Comparison of ENCODE assay signal across 10 cellular contexts in the genomic region with DNA sequence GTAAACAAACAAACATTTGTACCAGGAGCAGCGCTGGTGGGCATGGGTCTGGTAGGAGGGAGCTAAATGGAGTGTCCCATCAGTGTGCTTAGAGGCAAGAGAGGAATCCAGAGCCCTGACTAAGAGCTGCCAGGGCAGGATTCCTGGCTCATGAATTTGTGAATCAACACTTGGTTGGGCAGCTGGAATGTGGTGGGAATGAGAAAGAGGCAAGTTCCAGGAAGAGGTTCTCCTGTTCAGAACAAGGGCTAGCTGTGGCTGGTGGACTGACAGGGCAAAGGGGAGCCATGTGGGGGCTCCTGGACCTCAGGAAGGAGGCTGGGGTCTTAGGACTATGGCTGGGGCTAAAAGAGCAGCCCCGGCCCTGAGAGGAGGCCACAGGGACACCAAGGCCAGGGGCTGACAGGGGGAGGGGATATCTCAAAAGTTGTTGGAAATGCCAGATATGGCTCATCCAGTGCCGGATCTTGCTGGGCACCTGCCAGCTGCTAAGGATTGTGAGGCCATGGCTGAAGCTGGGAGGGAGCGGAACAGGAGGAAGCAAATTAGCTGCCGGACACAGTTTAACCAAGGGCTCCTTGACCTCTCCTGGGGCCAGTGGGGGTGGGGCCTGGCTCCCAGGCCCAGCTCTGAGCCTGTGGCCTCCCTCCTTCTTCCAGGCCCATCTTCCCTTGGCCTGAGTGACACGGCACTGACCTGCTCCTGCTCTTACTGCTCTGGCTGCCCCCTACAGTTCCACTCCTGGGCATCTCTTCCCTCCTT. TPM values are rescaled to one million over a fixed set of nuclear protein-coding genes. Genes with fewer than 3 reads are reported as not detected.
DNase-seq lines count a peak whose midpoint lies in the region; ATAC-seq and TF ChIP-seq lines count a peak whose summit lies in the region.
"Had no signal": no experiment of that assay in that cellular context is flagged by ENCODE, and none has a peak within 500 bp of the region (broad histone marks: within the 10 kb centered on the region; RNA-seq: fewer than 3 reads in every experiment).

No MANE protein-coding gene starts in this region.

- H3K27me3 ChIP-seq in ACC112 (ENCODE audit: insufficient read depth, low read length): no peaks in the 10 kb centered on the region
- peaks cover 2% of the 10 kb centered on the region for H3K27me3 ChIP-seq in endodermal cell (ENCODE audit: control insufficient read depth, insufficient read depth, low read length, poor library complexity, severe bottlenecking)
- H3K27me3 ChIP-seq in effector memory CD4-positive, alpha-beta T cell (replicated peaks; ENCODE audit: control insufficient read depth, insufficient read depth, low read length, poor library complexity, severe bottlenecking): no peaks in the 10 kb centered on the region

- no peaks in the 10 kb centered on the region for H3K79me2 ChIP-seq in ACC112 (ENCODE audit: control insufficient read depth, insufficient read depth, low read length, unreplicated experiment)

- no peaks in the 10 kb centered on the region for H3K9me3 Mint-ChIP-seq in endodermal cell

- H3K4me1 Mint-ChIP-seq in endodermal cell: no peaks in the 10 kb centered on the region
- H3K4me1 Mint-ChIP-seq: CD4-positive, CD25-positive, alpha-beta regulatory T cell had no signal

- H3K9ac ChIP-seq in endodermal cell (ENCODE audit: extremely low read depth, low read length, poor library complexity, severe bottlenecking): no peak overlapping the region

- H3K9me3 ChIP-seq in endodermal cell (ENCODE audit: control insufficient read depth, low read length) (no peaks in the 10 kb centered on the region), mesodermal cell (ENCODE audit: control insufficient read depth, low read length) (no peaks in the 10 kb centered on the region)
- H3K9me3 ChIP-seq in effector memory CD4-positive, alpha-beta T cell (ENCODE audit: control insufficient read depth, low read length): no peaks in the 10 kb centered on the region

- H3K4me3 ChIP-seq in ACC112 (ENCODE audit: low read depth, low read length) (no peak overlapping the region), endodermal cell (ENCODE audit: low read length) (no peak overlapping the region), mesodermal cell (ENCODE audit: extremely low read depth, insufficient read depth, low read length, poor library complexity, severe bottlenecking) (no peak overlapping the region)
- H3K4me3 ChIP-seq in effector memory CD4-positive, alpha-beta T cell (ENCODE audit: insufficient read depth, low read depth, low read length, poor library complexity, severe bottlenecking): no peak overlapping the region

- H3K27me3 Mint-ChIP-seq in endodermal cell (ENCODE audit: insufficient read depth): peaks cover 1% of the 10 kb centered on the region

- DNase-seq in NCI-H446 (lab: John Stamatoyannopoulos, UW): peak; percentile 27 to 69
- DNase-seq in endodermal cell: peak; percentile 58
- DNase-seq in effector memory CD4-positive, alpha-beta T cell: no peak
- no peak for DNase-seq in HuH-7.5 (ENCODE audit: low spot score)
- DNase-seq: CD4-positive, CD25-positive, alpha-beta regulatory T cell; NCI-H1417 treated with DMSO at 0.1 percent for 48 hours had no signal

- peak overlapping the region; percentile 58 for H3K27ac Mint-ChIP-seq in endodermal cell

- WGBS in endodermal cell (ENCODE audit: insufficient coverage in 1 of 2, insufficient read length in 1 of 2), 2 experiments: 91 to 100% methylated on average over 2 to 6 of the region's 6 CpGs
- 87 to 93% methylated on average over 4 to 5 of the region's 6 CpGs for WGBS in mesodermal cell (ENCODE audit: insufficient coverage in 2 of 2), 2 experiments

- H2AFZ ChIP-seq in ACC112 (ENCODE audit: low read length, unreplicated experiment): peak overlapping the region; percentile 23

- peaks cover 18% of the 10 kb centered on the region for H3K4me1 ChIP-seq in ACC112 (ENCODE audit: control insufficient read depth, insufficient read depth, low read length, unreplicated experiment)
- no peaks in the 10 kb centered on the region for H3K4me1 ChIP-seq in endodermal cell (ENCODE audit: control insufficient read depth, insufficient read depth, low read length)
- H3K4me1 ChIP-seq in mesodermal cell (ENCODE audit: control insufficient read depth, insufficient read depth, low read length, poor library complexity, severe bottlenecking): peaks cover 10% of the 10 kb centered on the region
- H3K4me1 ChIP-seq in effector memory CD4-positive, alpha-beta T cell (ENCODE audit: control insufficient read depth, insufficient read depth, low read length, poor library complexity, severe bottlenecking): no peaks in the 10 kb centered on the region

- no peak overlapping the region for H3K4me3 Mint-ChIP-seq in endodermal cell
- H3K4me3 Mint-ChIP-seq: CD4-positive, CD25-positive, alpha-beta regulatory T cell had no signal

- no peaks in the 10 kb centered on the region for H3K36me3 Mint-ChIP-seq in endodermal cell (ENCODE audit: low read depth)
- H3K36me3 Mint-ChIP-seq: CD4-positive, CD25-positive, alpha-beta regulatory T cell had no signal

- peak overlapping the region; percentile 93 for H3K27ac ChIP-seq in ACC112 (ENCODE audit: low read depth, low read length)
- peak overlapping the region; percentile 66 for H3K27ac ChIP-seq in endodermal cell (ENCODE audit: low read depth, low read length)
- H3K27ac ChIP-seq in mesodermal cell (ENCODE audit: low read depth, low read length, severe bottlenecking): peak overlapping the region; percentile 92
- no peak overlapping the region for H3K27ac ChIP-seq in effector memory CD4-positive, alpha-beta T cell (ENCODE audit: insufficient read depth, low read length, poor library complexity, severe bottlenecking)

- H3K36me3 ChIP-seq in ACC112 (ENCODE audit: insufficient read depth, low read length) (no peaks in the 10 kb centered on the region), endodermal cell (ENCODE audit: control insufficient read depth, insufficient read depth, low read length) (no peaks in the 10 kb centered on the region), mesodermal cell (ENCODE audit: control insufficient read depth, insufficient read depth, low read length) (no peaks in the 10 kb centered on the region)
- H3K36me3 ChIP-seq in effector memory CD4-positive, alpha-beta T cell (ENCODE audit: control insufficient read depth, insufficient read depth, low read length): no peaks in the 10 kb centered on the region

- TF ChIP-seq CTCF in endodermal cell (conservative IDR thresholded peaks at IDR 0.05): no peak

- ATAC-seq in HG03432 (IDR thresholded peaks at IDR 0.05; ENCODE audit: unreplicated experiment) (no peak), GM18519 (IDR thresholded peaks at IDR 0.05; ENCODE audit: low FRiP score, unreplicated experiment) (no peak)

RNA-seq across cellular contexts. Expression of a gene that starts 14.6 kb away (rescaled TPM):
- total RNA-seq in endodermal cell: under 1 TPM; 0.31 to 0.37 TPM
- polyA plus RNA-seq in endodermal cell (2013, experiment 1 of 2): 0.11 TPM
- polyA plus RNA-seq in endodermal cell (2013, experiment 2 of 2): not detected
- 2.8 TPM for polyA plus RNA-seq in mesodermal cell (2013, experiment 1 of 2)
- polyA plus RNA-seq in mesodermal cell (2013, experiment 2 of 2): 3.0 TPM
- total RNA-seq: CD4-positive, CD25-positive, alpha-beta regulatory T cell had no signal
- polyA plus RNA-seq: CD4-positive, CD25-positive, alpha-beta regulatory T cell had no signal

RNA-seq across cellular contexts. Expression of a gene that starts 39.4 kb away (rescaled TPM):
- total RNA-seq in endodermal cell: under 1 TPM; 0.60 to 0.62 TPM
- 0.25 TPM for polyA plus RNA-seq in endodermal cell (2013, experiment 1 of 2)
- 0.54 TPM for polyA plus RNA-seq in endodermal cell (2013, experiment 2 of 2)
- 0.11 TPM for polyA plus RNA-seq in mesodermal cell (2013, experiment 1 of 2)
- polyA plus RNA-seq in mesodermal cell (2013, experiment 2 of 2): 0.20 TPM
- total RNA-seq: CD4-positive, CD25-positive, alpha-beta regulatory T cell had no signal
- polyA plus RNA-seq: CD4-positive, CD25-positive, alpha-beta regulatory T cell had no signal

RNA-seq across cellular contexts. Expression of a gene that starts 50.6 kb away (rescaled TPM):
- 10 to 100 TPM; 31.0 to 39.0 TPM for total RNA-seq in endodermal cell
- 52.4 TPM for polyA plus RNA-seq in endodermal cell (2013, experiment 1 of 2)
- polyA plus RNA-seq in endodermal cell (2013, experiment 2 of 2): 45.3 TPM
- 83.9 TPM for polyA plus RNA-seq in mesodermal cell (2013, experiment 1 of 2)
- 71.8 TPM for polyA plus RNA-seq in mesodermal cell (2013, experiment 2 of 2)
- polyA plus RNA-seq: CD4-positive, CD25-positive, alpha-beta regulatory T cell had no signal

Comparison
In these comparisons a context has a peak if more than half of its experiments do, and no peak if none do; other contexts are left out.
1. DNase-seq: peak in NCI-H446 (2 of 2) and endodermal cell (single experiment); none in effector memory CD4-positive, alpha-beta T cell (0 of 3) and HuH-7.5 (single experiment).